1 cellular context compared by ENCODE assay signal in genomic region chr13:97460004-97460756, GRCh38.
TF ChIP-seq lines count a peak whose summit lies in the region.

No MANE protein-coding gene starts in this region.

TF ChIP-seq in GM12878, 131 proteins besides CTCF, POLR2A, EP300 and RAD21 (continued from another document):
- TF ChIP-seq, protein P1, sequence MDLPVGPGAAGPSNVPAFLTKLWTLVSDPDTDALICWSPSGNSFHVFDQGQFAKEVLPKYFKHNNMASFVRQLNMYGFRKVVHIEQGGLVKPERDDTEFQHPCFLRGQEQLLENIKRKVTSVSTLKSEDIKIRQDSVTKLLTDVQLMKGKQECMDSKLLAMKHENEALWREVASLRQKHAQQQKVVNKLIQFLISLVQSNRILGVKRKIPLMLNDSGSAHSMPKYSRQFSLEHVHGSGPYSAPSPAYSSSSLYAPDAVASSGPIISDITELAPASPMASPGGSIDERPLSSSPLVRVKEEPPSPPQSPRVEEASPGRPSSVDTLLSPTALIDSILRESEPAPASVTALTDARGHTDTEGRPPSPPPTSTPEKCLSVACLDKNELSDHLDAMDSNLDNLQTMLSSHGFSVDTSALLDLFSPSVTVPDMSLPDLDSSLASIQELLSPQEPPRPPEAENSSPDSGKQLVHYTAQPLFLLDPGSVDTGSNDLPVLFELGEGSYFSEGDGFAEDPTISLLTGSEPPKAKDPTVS (IDR thresholded peaks at IDR 0.05; ENCODE audit: low read depth, low read length): no peak
- no peak for TF ChIP-seq EGR1 (IDR thresholded peaks at IDR 0.05; ENCODE audit: borderline replicate concordance in 1 of 2, low read depth in 2 of 2, low read length in 2 of 2)
- 0 out of 2 replicates have a peak, but pooled peaks have one; percentile 32 for TF ChIP-seq ZBED1 (IDR thresholded peaks at IDR 0.05; ENCODE audit: borderline replicate concordance)
- 0 out of 3 replicates have a peak, but pooled peaks have one; percentile 21 for TF ChIP-seq POU2F2 (IDR thresholded peaks at IDR 0.05; ENCODE audit: borderline replicate concordance, low read depth, low read length)
- TF ChIP-seq RCOR1 (conservative IDR thresholded peaks at IDR 0.05; ENCODE audit: low read depth, low read length): 0 out of 2 replicates have a peak, but pooled peaks have one; percentile 79
- TF ChIP-seq CHD2 (IDR thresholded peaks at IDR 0.05; ENCODE audit: borderline replicate concordance, low read depth, low read length): 0 out of 2 replicates have a peak, but pooled peaks have one; percentile 31
- no peak for TF ChIP-seq CBFB (IDR thresholded peaks at IDR 0.05; ENCODE audit: low read depth)
- TF ChIP-seq, protein P2, sequence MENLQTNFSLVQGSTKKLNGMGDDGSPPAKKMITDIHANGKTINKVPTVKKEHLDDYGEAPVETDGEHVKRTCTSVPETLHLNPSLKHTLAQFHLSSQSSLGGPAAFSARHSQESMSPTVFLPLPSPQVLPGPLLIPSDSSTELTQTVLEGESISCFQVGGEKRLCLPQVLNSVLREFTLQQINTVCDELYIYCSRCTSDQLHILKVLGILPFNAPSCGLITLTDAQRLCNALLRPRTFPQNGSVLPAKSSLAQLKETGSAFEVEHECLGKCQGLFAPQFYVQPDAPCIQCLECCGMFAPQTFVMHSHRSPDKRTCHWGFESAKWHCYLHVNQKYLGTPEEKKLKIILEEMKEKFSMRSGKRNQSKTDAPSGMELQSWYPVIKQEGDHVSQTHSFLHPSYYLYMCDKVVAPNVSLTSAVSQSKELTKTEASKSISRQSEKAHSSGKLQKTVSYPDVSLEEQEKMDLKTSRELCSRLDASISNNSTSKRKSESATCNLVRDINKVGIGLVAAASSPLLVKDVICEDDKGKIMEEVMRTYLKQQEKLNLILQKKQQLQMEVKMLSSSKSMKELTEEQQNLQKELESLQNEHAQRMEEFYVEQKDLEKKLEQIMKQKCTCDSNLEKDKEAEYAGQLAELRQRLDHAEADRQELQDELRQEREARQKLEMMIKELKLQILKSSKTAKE (IDR thresholded peaks at IDR 0.05; ENCODE audit: low read depth, poor library complexity, severe bottlenecking): peak; percentile 79
- TF ChIP-seq NBN (IDR thresholded peaks at IDR 0.05): peak; percentile 79
- peak; percentile 57; the same call in 1 of the 2 replicates for TF ChIP-seq YY1 (IDR thresholded peaks at IDR 0.05; ENCODE audit: low read depth, low read length)
- no peak for TF ChIP-seq ZSCAN29 (IDR thresholded peaks at IDR 0.05)
- peak; percentile 57; the same call in 1 of the 2 replicates for TF ChIP-seq ZNF24 (IDR thresholded peaks at IDR 0.05)
- TF ChIP-seq MTA3 (IDR thresholded peaks at IDR 0.05; ENCODE audit: borderline replicate concordance, low read length): peak; percentile 56; the same call in 1 of the 2 replicates
- peak; percentile 61; the same call in 1 of the 2 replicates for TF ChIP-seq FOXM1 (IDR thresholded peaks at IDR 0.05; ENCODE audit: low read depth, low read length)
- TF ChIP-seq MYB (IDR thresholded peaks at IDR 0.05; ENCODE audit: borderline replicate concordance, low read depth, low read length): no peak
- peak; percentile 68 for TF ChIP-seq ZNF687 (IDR thresholded peaks at IDR 0.05)
- TF ChIP-seq ASH2L (IDR thresholded peaks at IDR 0.05; ENCODE audit: borderline replicate concordance, low read depth): no peak
- 0 out of 2 replicates have a peak, but pooled peaks have one; percentile 57 for TF ChIP-seq NR2F1 (conservative IDR thresholded peaks at IDR 0.05)
- peak; percentile 42 for TF ChIP-seq SP1 (IDR thresholded peaks at IDR 0.05; ENCODE audit: low read depth, low read length)
- peak; percentile 20; the same call in 1 of the 2 replicates for TF ChIP-seq SMC3 (IDR thresholded peaks at IDR 0.05; ENCODE audit: borderline replicate concordance, low read length)
- peak; percentile 81 for TF ChIP-seq DPF2 (IDR thresholded peaks at IDR 0.05)
- no peak for TF ChIP-seq ZNF622 (IDR thresholded peaks at IDR 0.05)
- no peak for TF ChIP-seq PML (IDR thresholded peaks at IDR 0.05; ENCODE audit: low read length)
- no peak for TF ChIP-seq RB1 (IDR thresholded peaks at IDR 0.05; ENCODE audit: borderline replicate concordance)
- TF ChIP-seq, protein P3, sequence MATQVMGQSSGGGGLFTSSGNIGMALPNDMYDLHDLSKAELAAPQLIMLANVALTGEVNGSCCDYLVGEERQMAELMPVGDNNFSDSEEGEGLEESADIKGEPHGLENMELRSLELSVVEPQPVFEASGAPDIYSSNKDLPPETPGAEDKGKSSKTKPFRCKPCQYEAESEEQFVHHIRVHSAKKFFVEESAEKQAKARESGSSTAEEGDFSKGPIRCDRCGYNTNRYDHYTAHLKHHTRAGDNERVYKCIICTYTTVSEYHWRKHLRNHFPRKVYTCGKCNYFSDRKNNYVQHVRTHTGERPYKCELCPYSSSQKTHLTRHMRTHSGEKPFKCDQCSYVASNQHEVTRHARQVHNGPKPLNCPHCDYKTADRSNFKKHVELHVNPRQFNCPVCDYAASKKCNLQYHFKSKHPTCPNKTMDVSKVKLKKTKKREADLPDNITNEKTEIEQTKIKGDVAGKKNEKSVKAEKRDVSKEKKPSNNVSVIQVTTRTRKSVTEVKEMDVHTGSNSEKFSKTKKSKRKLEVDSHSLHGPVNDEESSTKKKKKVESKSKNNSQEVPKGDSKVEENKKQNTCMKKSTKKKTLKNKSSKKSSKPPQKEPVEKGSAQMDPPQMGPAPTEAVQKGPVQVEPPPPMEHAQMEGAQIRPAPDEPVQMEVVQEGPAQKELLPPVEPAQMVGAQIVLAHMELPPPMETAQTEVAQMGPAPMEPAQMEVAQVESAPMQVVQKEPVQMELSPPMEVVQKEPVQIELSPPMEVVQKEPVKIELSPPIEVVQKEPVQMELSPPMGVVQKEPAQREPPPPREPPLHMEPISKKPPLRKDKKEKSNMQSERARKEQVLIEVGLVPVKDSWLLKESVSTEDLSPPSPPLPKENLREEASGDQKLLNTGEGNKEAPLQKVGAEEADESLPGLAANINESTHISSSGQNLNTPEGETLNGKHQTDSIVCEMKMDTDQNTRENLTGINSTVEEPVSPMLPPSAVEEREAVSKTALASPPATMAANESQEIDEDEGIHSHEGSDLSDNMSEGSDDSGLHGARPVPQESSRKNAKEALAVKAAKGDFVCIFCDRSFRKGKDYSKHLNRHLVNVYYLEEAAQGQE (IDR thresholded peaks at IDR 0.05; ENCODE audit: low read depth, low read length): no peak
- peak; percentile 56; the same call in 1 of the 2 replicates for TF ChIP-seq MXI1 (IDR thresholded peaks at IDR 0.05; ENCODE audit: low read depth, low read length)
- peak; percentile 62; the same call in 1 of the 2 replicates for TF ChIP-seq TBL1XR1 (IDR thresholded peaks at IDR 0.05; ENCODE audit: low read depth, low read length)
- peak; percentile 76 for TF ChIP-seq JUNB (IDR thresholded peaks at IDR 0.05)
- no peak for TF ChIP-seq FOS (IDR thresholded peaks at IDR 0.05; ENCODE audit: borderline replicate concordance, extremely low read depth, insufficient read length)
- TF ChIP-seq CREM (IDR thresholded peaks at IDR 0.05; ENCODE audit: low read depth): peak; percentile 55; the same call in 1 of the 2 replicates
- TF ChIP-seq HDAC6 (IDR thresholded peaks at IDR 0.05; ENCODE audit: unreplicated experiment): no peak
- TF ChIP-seq CREB1 (IDR thresholded peaks at IDR 0.05; ENCODE audit: low read depth): no peak
- TF ChIP-seq BHLHE40 (IDR thresholded peaks at IDR 0.05; ENCODE audit: borderline replicate concordance in 1 of 2, low read depth in 2 of 2, low read length in 1 of 2): peak; percentile 55 to 66; a peak in 2 of 4 replicates
- TF ChIP-seq BRCA1 (IDR thresholded peaks at IDR 0.05; ENCODE audit: low read depth, low read length): no peak
- no peak for TF ChIP-seq ZNF384 (IDR thresholded peaks at IDR 0.05; ENCODE audit: borderline replicate concordance, low read depth, low read length)
- TF ChIP-seq CHD4 (IDR thresholded peaks at IDR 0.05): no peak
- TF ChIP-seq TAF1 (IDR thresholded peaks at IDR 0.05; ENCODE audit: borderline replicate concordance, low read depth, low read length): peak; percentile 75; the same call in 1 of the 2 replicates
- no peak for TF ChIP-seq ESRRA (IDR thresholded peaks at IDR 0.05; ENCODE audit: low read length)
- TF ChIP-seq, protein P4, sequence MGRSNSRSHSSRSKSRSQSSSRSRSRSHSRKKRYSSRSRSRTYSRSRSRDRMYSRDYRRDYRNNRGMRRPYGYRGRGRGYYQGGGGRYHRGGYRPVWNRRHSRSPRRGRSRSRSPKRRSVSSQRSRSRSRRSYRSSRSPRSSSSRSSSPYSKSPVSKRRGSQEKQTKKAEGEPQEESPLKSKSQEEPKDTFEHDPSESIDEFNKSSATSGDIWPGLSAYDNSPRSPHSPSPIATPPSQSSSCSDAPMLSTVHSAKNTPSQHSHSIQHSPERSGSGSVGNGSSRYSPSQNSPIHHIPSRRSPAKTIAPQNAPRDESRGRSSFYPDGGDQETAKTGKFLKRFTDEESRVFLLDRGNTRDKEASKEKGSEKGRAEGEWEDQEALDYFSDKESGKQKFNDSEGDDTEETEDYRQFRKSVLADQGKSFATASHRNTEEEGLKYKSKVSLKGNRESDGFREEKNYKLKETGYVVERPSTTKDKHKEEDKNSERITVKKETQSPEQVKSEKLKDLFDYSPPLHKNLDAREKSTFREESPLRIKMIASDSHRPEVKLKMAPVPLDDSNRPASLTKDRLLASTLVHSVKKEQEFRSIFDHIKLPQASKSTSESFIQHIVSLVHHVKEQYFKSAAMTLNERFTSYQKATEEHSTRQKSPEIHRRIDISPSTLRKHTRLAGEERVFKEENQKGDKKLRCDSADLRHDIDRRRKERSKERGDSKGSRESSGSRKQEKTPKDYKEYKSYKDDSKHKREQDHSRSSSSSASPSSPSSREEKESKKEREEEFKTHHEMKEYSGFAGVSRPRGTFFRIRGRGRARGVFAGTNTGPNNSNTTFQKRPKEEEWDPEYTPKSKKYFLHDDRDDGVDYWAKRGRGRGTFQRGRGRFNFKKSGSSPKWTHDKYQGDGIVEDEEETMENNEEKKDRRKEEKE (IDR thresholded peaks at IDR 0.05): no peak
- peak; percentile 71; the same call in 1 of the 2 replicates for TF ChIP-seq NFIC (IDR thresholded peaks at IDR 0.05; ENCODE audit: low read depth, low read length)
TF ChIP-seq in GM12878: peak in this region for 44.
